2 cellular contexts compared by ENCODE assay signal in the genomic region with DNA sequence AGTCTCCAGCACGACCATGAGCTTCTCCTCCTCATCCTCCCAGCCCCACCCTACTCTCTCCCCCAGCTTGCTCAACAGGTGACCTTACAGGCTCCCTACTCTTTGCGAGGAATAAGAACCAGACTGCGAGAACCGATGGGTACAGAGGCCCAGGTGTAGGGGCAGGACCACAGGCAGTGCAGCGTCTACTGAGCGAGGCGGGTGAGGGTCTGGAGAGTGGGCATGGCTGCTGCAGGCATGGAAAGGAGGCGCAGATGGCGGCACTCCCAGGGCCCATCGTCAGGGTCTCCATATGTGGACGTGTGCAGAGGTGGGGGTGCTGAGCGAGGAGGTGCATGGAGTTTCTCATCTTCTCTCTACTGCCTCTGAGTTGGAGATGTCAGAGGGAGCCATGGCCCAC. TPM values are rescaled to one million over a fixed set of nuclear protein-coding genes. Genes with fewer than 3 reads are reported as not detected.
"Had no signal": no experiment of that assay in that cellular context is flagged by ENCODE, and none has a peak within 500 bp of the region (broad histone marks: within the 10 kb centered on the region; RNA-seq: fewer than 3 reads in every experiment).

No MANE protein-coding gene starts in this region.

RNA-seq across cellular contexts. Expression of a gene that starts 31.0 kb away (rescaled TPM):
- total RNA-seq: activated CD4-positive, alpha-beta memory T cell treated with anti-CD3 and anti-CD28 coated beads for 36 hours; WTC11 had no signal
